ENCODE assay signal across 15 cellular contexts in the genomic region with DNA sequence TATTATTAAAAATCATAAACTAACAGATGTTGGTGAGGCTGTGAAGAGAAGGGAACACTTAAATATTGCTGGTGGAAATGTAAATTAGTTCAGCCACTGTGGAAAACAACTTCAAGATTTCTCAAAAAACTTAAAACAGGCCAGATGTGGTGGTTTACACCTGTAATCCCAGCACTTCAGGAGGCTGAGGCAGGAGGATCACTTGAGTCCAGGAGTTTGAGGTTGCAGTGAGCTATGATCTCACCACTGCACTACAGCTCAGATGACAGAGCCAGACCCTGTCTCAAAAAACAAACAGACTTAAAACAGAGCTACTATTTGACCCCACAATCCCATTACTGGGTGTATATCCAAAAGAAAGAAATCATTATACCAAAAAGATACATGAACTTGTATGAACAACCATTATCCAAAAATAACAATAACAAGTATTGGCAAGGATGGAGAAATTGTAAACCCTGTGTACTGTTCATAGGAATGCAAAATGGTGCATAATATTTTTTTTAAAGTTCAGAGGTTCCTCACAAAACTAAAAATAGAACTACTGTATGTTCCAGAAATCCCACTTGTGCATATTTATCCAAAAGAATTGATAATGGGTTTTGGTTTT.
"Had no signal": no experiment of that assay in that cellular context is flagged by ENCODE, and none has a peak within 500 bp of the region (broad histone marks: within the 10 kb centered on the region; RNA-seq: fewer than 3 reads in every experiment).

No MANE protein-coding gene starts in this region.

- H3K27ac ChIP-seq: brain microvascular endothelial cell, psoas muscle, testis, WERI-Rb-1 had no signal

- DNase-seq: activated CD4-positive, alpha-beta T cell treated with anti-CD3 and anti-CD28 coated beads for 4 hours; activated CD8-positive, alpha-beta memory T cell treated with anti-CD3 and anti-CD28 coated beads, Interleukin-2, amount 50 U/mL, for 48 hours; activated CD8-positive, alpha-beta T cell treated with anti-CD3 and anti-CD28 coated beads for 36 hours; activated naive CD4-positive, alpha-beta T cell treated with anti-CD3 and anti-CD28 coated beads for 36 hours; amygdala; brain microvascular endothelial cell; dermis blood vessel endothelial cell; endodermal cell; erythroblast; hippocampal formation; nucleus accumbens; psoas muscle; right lobe of liver; testis; WERI-Rb-1 had no signal

- H3K36me3 ChIP-seq: brain microvascular endothelial cell, right lobe of liver had no signal

- H3K4me3 ChIP-seq: psoas muscle, right lobe of liver, testis had no signal

- H3K4me1 ChIP-seq: testis had no signal

- H3K27me3 ChIP-seq: brain microvascular endothelial cell, right lobe of liver, testis had no signal

- H3K9me3 ChIP-seq: psoas muscle, right lobe of liver, testis had no signal

- ATAC-seq: activated CD8-positive, alpha-beta T cell treated with anti-CD3 and anti-CD28 coated beads for 36 hours; psoas muscle had no signal
